In the genomic region with DNA sequence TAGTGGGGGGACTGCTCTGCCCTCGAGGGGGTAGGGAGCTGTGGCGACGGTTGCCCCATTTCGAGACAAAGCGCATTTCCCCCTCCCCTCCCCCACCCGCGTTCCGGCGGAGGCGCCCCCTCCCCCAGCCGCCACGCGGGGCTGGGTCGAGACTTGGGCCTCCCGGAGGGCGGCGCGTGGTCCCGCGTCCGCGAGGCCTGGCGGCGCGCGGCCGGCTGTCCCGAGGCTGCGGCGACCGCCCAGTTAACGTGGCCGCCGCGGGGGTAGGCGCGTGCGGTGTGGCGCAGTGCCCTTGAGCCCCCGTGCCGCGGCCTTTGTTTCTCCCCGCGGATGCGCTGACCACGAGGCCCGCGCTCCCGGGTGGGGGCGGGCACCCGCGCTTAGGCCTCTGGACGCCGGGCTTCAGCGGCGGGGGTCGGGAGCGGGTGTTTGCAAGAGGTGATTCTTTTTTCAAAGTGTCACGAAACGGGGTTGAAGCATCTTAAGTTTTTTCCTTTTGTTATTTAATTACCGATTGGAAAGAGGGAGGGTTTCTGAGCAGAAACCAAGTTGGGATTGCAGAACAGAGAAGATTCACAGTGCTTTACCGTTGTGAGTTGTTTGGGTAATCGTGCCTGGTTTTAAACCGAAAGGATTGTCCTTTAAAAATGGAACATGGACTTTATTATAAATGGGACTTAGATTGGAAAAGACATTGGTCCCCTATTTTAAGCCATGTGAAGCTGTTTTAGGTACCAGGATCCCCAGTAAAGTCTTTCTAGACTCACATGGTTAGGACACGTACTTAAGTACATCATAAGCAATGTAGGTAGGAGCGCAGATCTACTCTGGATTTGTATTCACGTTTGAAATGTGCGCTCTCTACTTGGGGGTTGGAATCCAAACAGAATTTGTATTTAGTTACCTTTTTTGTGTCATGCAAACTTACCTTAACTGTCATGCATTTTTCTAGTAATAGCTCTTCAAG, we compare ENCODE assay signal across 8 cellular contexts. TPM values are rescaled to one million over a fixed set of nuclear protein-coding genes. Genes with fewer than 3 reads are reported as not detected.
DNase-seq lines count a peak whose midpoint lies in the region; ATAC-seq and TF ChIP-seq lines count a peak whose summit lies in the region.

No MANE protein-coding gene starts in this region.

- H3K36me3 ChIP-seq in DND-41 (ENCODE audit: insufficient read depth, low read length) (peaks cover 77% of the 10 kb centered on the region), Panc1 (ENCODE audit: control insufficient read depth, insufficient read depth, low read length) (peaks cover 59% of the 10 kb centered on the region), upper lobe of left lung (peaks cover under 1 to 31% (median 11%) of the 10 kb centered on the region in 4 donors)

- H3K9me3 ChIP-seq in DND-41 (ENCODE audit: insufficient read depth, low read length, severe bottlenecking) (no peaks in the 10 kb centered on the region), Panc1 (ENCODE audit: control insufficient read depth, insufficient read depth, low read depth, low read length) (no peaks in the 10 kb centered on the region), upper lobe of left lung (no peaks in the 10 kb centered on the region)

- TF ChIP-seq CTCF in DND-41 (IDR thresholded peaks at IDR 0.05; ENCODE audit: borderline replicate concordance, extremely low read depth, low read length, poor library complexity, severe bottlenecking) = no peak
- TF ChIP-seq CTCF in Panc1 (IDR thresholded peaks at IDR 0.05) = no peak
- no peak for TF ChIP-seq CTCF in osteocyte (IDR thresholded peaks at IDR 0.05)
- no peak for TF ChIP-seq CTCF in upper lobe of left lung (IDR thresholded peaks at IDR 0.05)

- no TSS peak for BruUV-seq in Panc1 (replicated peaks; lab: Mats Ljungman, UMichigan)

- H3K4me1 ChIP-seq in DND-41 (ENCODE audit: insufficient read depth, low read length) (peaks cover 46% of the 10 kb centered on the region), Panc1 (ENCODE audit: control insufficient read depth, insufficient read depth, low read length) (peaks cover 31% of the 10 kb centered on the region), upper lobe of left lung (peaks cover 30 to 48% (median 37%) of the 10 kb centered on the region in 4 donors)

- H3K9me3 Mint-ChIP-seq in activated naive CD4-positive, alpha-beta T cell treated with anti-CD3 and anti-CD28 coated beads, Interleukin-2, amount 10 ng/mL, durations not matched to agents 7 days and 5 days = no peaks in the 10 kb centered on the region
- no peaks in the 10 kb centered on the region for H3K9me3 Mint-ChIP-seq in osteocyte (ENCODE audit: unreplicated experiment)

- peaks cover 66% of the 10 kb centered on the region for H3K36me3 Mint-ChIP-seq in activated naive CD4-positive, alpha-beta T cell treated with anti-CD3 and anti-CD28 coated beads, Interleukin-2, amount 10 ng/mL, durations not matched to agents 7 days and 5 days
- H3K36me3 Mint-ChIP-seq in osteocyte (ENCODE audit: unreplicated experiment) = peaks cover 48% of the 10 kb centered on the region

- in situ Hi-C loops in Panc1 (cut with HindIII; ENCODE audit: low pct_unique_long_range_greater_than_20kb, low sequenced_read_pairs) = no loop called here

- H3K27me3 ChIP-seq in DND-41 (ENCODE audit: insufficient read depth, low read length, poor library complexity) = no peaks in the 10 kb centered on the region
- no peaks in the 10 kb centered on the region for H3K27me3 ChIP-seq in Panc1 (ENCODE audit: control insufficient read depth, insufficient read depth, low read length)
- no peaks in the 10 kb centered on the region for H3K27me3 ChIP-seq in upper lobe of left lung

- peak overlapping the region; percentile 76 for H2AFZ ChIP-seq in DND-41 (ENCODE audit: low read depth, low read length)

- no peak for TF ChIP-seq EP300 in upper lobe of left lung (IDR thresholded peaks at IDR 0.05)

- H3K27ac ChIP-seq in DND-41 (ENCODE audit: low read length) (peak overlapping the region; percentile 98), Panc1 (ENCODE audit: low read length) (peak overlapping the region; percentile 99), upper lobe of left lung (peak overlapping the region; percentile 99 to 100 (median 100))

- peaks cover 15% of the 10 kb centered on the region for H3K27me3 Mint-ChIP-seq in activated naive CD4-positive, alpha-beta T cell treated with anti-CD3 and anti-CD28 coated beads, Interleukin-2, amount 10 ng/mL, durations not matched to agents 7 days and 5 days
- H3K27me3 Mint-ChIP-seq in osteocyte (ENCODE audit: unreplicated experiment) = no peaks in the 10 kb centered on the region

- H3K9ac ChIP-seq in DND-41 (ENCODE audit: low read depth, low read length) = peak overlapping the region; percentile 84

- H3K4me2 ChIP-seq in DND-41 (ENCODE audit: insufficient read depth, low read length) = peak overlapping the region; percentile 72

- peak; percentile 4; the same call in 2 of the 3 replicates for ATAC-seq in DND-41 (ENCODE audit: insufficient read depth, low read depth)
- peak; percentile 5 for ATAC-seq in HG02588 (IDR thresholded peaks at IDR 0.05; ENCODE audit: unreplicated experiment)
- ATAC-seq in Panc1 = peak; percentile 18
- ATAC-seq in Right ventricle myocardium superior (ENCODE audit: poor library complexity) = peak; percentile 18
- peak in 1 of 2 donors; percentile 31 for ATAC-seq in upper lobe of left lung (ENCODE audit: low FRiP score in 2 of 2)

- intact Hi-C loops in Panc1 (cut with micrococcal nuclease; ENCODE audit: unreplicated experiment) (loop anchor here (5.0 kb wide), 1 partner anchor 465 kb away; no protein-coding TSS in a partner anchor), Right ventricle myocardium superior (cut with DNase I) (no loop called here)

- H3K79me2 ChIP-seq in DND-41 (ENCODE audit: insufficient read depth, low read length) = peaks cover 90% of the 10 kb centered on the region

- H4K20me1 ChIP-seq in DND-41 (ENCODE audit: insufficient read depth, low read length) = peaks cover 70% of the 10 kb centered on the region

- TF ChIP-seq POLR2A in upper lobe of left lung (IDR thresholded peaks at IDR 0.05) = peak in 1 of 4 donors; percentile 32

- 0 to 1% methylated on average over 20 to 21 of the region's 68 CpGs for WGBS in upper lobe of left lung, 2 donors

- H3K4me1 Mint-ChIP-seq in activated naive CD4-positive, alpha-beta T cell treated with anti-CD3 and anti-CD28 coated beads, Interleukin-2, amount 10 ng/mL, durations not matched to agents 7 days and 5 days = peaks cover 42% of the 10 kb centered on the region
- H3K4me1 Mint-ChIP-seq in osteocyte (ENCODE audit: unreplicated experiment) = peaks cover 41% of the 10 kb centered on the region

- POLR2A ChIA-PET in Panc1 (lab: Charles Lee) = interaction anchor here (1.2 kb wide), 1 partner anchor 14 kb away, joined by 3 read pairs; no protein-coding TSS in a partner anchor

- H3K4me3 ChIP-seq in DND-41 (ENCODE audit: low read depth in 1 of 2, low read length in 2 of 2) = peak overlapping the region; percentile 48 to 63
- H3K4me3 ChIP-seq in Panc1 (ENCODE audit: low read depth in 2 of 2, low read length in 2 of 2) = peak overlapping the region; percentile 97 to 98
- peak overlapping the region; percentile 86 to 95 (median 90) for H3K4me3 ChIP-seq in upper lobe of left lung

- H3K27ac Mint-ChIP-seq in activated naive CD4-positive, alpha-beta T cell treated with anti-CD3 and anti-CD28 coated beads, Interleukin-2, amount 10 ng/mL, durations not matched to agents 7 days and 5 days = peak overlapping the region; percentile 94
- peak overlapping the region; percentile 89 for H3K27ac Mint-ChIP-seq in osteocyte (ENCODE audit: unreplicated experiment)

- DNase-seq in DND-41 (peak; percentile 76), Panc1 (ENCODE audit: low read depth, low spot score) (no peak), Right ventricle myocardium superior (peak; percentile 75), osteocyte (ENCODE audit: extremely low spot score, unreplicated experiment) (no peak), upper lobe of left lung (peak; percentile 48 to 93), NCI-H2029 treated with DMSO at 0.1 percent for 48 hours (lab: John Stamatoyannopoulos, UW) (no peak)
- peak; percentile 70 for DNase-seq in activated naive CD4-positive, alpha-beta T cell treated with anti-CD3 and anti-CD28 coated beads, Interleukin-2, amount 10 ng/mL, durations not matched to agents 7 days and 5 days

- CTCF ChIA-PET in Panc1 (lab: Charles Lee) = interaction anchor here (0.5 to 0.9 kb wide), 2 partner anchors 21 to 163 kb away, joined by 3 read pairs; no protein-coding TSS in a partner anchor
- CTCF ChIA-PET in activated naive CD4-positive, alpha-beta T cell treated with anti-CD3 and anti-CD28 coated beads, Interleukin-2, amount 10 ng/mL, durations not matched to agents 7 days and 5 days (lab: Charles Lee) = interaction anchor here (0.8 to 1.0 kb wide), 4 partner anchors 12 to 167 kb away, joined by 3 to 5 read pairs (median 3); no protein-coding TSS in a partner anchor

- peak overlapping the region; percentile 89 for H3K4me3 Mint-ChIP-seq in activated naive CD4-positive, alpha-beta T cell treated with anti-CD3 and anti-CD28 coated beads, Interleukin-2, amount 10 ng/mL, durations not matched to agents 7 days and 5 days
- peak overlapping the region; percentile 88 for H3K4me3 Mint-ChIP-seq in osteocyte (ENCODE audit: unreplicated experiment)

RNA-seq across cellular contexts. Expression of gene CBX3, which starts 0.8 kb away (rescaled TPM):
- total RNA-seq in Panc1 (2021; ENCODE audit: unreplicated experiment) (308 TPM), Right ventricle myocardium superior (54.2 TPM), osteocyte (133 and 135 TPM in 2 replicates), upper lobe of left lung (100 to 1,000 TPM in 2 of 6 donors, 10 to 100 TPM in 4; 59.0 to 116 (median 89.8) TPM)
- polyA plus RNA-seq in Panc1 (2012; ENCODE audit: insufficient read length) = 136 TPM

RNA-seq across cellular contexts. Expression of gene HNRNPA2B1, which starts 1.8 kb away (rescaled TPM):
- total RNA-seq in Panc1 (2021; ENCODE audit: unreplicated experiment) = 819 TPM
- 815 TPM for polyA plus RNA-seq in Panc1 (2012; ENCODE audit: insufficient read length)
- total RNA-seq in Right ventricle myocardium superior = 400 TPM
- total RNA-seq in osteocyte = 484 and 495 TPM in 2 replicates
- 100 to 1,000 TPM; 192 to 416 (median 314) TPM for total RNA-seq in upper lobe of left lung

RNA-seq across cellular contexts. Expression of gene NFE2L3, which starts 50.3 kb away (rescaled TPM):
- total RNA-seq in Panc1 (2021; ENCODE audit: unreplicated experiment) = 78.5 TPM
- polyA plus RNA-seq in Panc1 (2012; ENCODE audit: insufficient read length) = 47.6 TPM
- total RNA-seq in Right ventricle myocardium superior = 0.91 TPM
- total RNA-seq in osteocyte = 0.55 and 0.78 TPM in 2 replicates
- 10 to 100 TPM in 1 of 6 donors, 1 to 10 TPM in 5; 5.5 to 13.8 (median 7.0) TPM for total RNA-seq in upper lobe of left lung

Comparison
In these comparisons a context has a peak if more than half of its experiments do, and no peak if none do; other contexts are left out.
1. DNase-seq: peak in DND-41 (single experiment), activated naive CD4-positive, alpha-beta T cell treated with anti-CD3 and anti-CD28 coated beads, Interleukin-2, amount 10 ng/mL, durations not matched to agents 7 days and 5 days (single experiment), Right ventricle myocardium superior (single experiment) and upper lobe of left lung (2 of 2); none in Panc1 (single experiment), osteocyte (single experiment) and NCI-H2029 treated with DMSO at 0.1 percent for 48 hours (single experiment).
2. Peak in every context shown above with its lines, with median percentiles within 50 percentile points of each other: H3K27ac ChIP-seq and H3K4me3 ChIP-seq.